Comparison of ENCODE assay signal across 2 cellular contexts in genomic region chr3:124884474-124884832, GRCh38. TPM values are rescaled to one million over a fixed set of nuclear protein-coding genes. Genes with fewer than 3 reads are reported as not detected.
"Had no signal": no experiment of that assay in that cellular context is flagged by ENCODE, and none has a peak within 500 bp of the region (broad histone marks: within the 10 kb centered on the region; RNA-seq: fewer than 3 reads in every experiment).

No MANE protein-coding gene starts in this region.

RNA-seq across cellular contexts. Expression of gene MUC13, which starts 50.1 kb away (rescaled TPM):
- total RNA-seq: activated T-helper 2 cell treated with anti-CD3 and anti-CD28 coated beads, Interferon-gamma antibody, Interleukin-2, Interleukin-4, amounts not matched to agents 10 μg/mL and 5 μg/mL and 100 μg/mL, durations not matched to agents 14 hours and 24 hours and 36 hours; SJCRH30 had no signal
